Comparison of ENCODE assay signal across 35 cellular contexts in genomic region chr12:57796996-57797395, GRCh38. TPM values are rescaled to one million over a fixed set of nuclear protein-coding genes. Genes with fewer than 3 reads are reported as not detected.
"Had no signal": no experiment of that assay in that cellular context is flagged by ENCODE, and none has a peak within 500 bp of the region (broad histone marks: within the 10 kb centered on the region; RNA-seq: fewer than 3 reads in every experiment).

No MANE protein-coding gene starts in this region.

- H3K27me3 Mint-ChIP-seq: activated B cell treated with CpG ODN at 0.5 μM for 24 hours; activated CD4-positive, alpha-beta memory T cell treated with anti-CD3 and anti-CD28 coated beads for 36 hours; activated CD4-positive, alpha-beta T cell treated with anti-CD3 and anti-CD28 coated beads for 36 hours; activated CD4-positive, alpha-beta T cell treated with anti-CD3 and anti-CD28 coated beads, Interleukin-2, amount 10 ng/mL, durations not matched to agents 24 days and 14 days; activated naive CD4-positive, alpha-beta T cell treated with anti-CD3 and anti-CD28 coated beads, Interleukin-2, amount 10 ng/mL, durations not matched to agents 7 days and 5 days; activated T-helper 17 cell treated with anti-CD3 and anti-CD28 coated beads, Interleukin-2, amount 50 U/mL, for 72 hours; dendritic cell treated with granulocyte-macrophage colony-stimulating factor and Interleukin-4, amounts not matched to agents 40 ng/mL and 50 ng/mL, for 4 days; T-helper 17 cell had no signal

- DNase-seq: activated B cell treated with CpG ODN at 0.5 μM for 24 hours; activated CD4-positive, alpha-beta memory T cell treated with anti-CD3 and anti-CD28 coated beads for 36 hours; activated CD4-positive, alpha-beta T cell treated with anti-CD3 and anti-CD28 coated beads for 36 hours; activated CD4-positive, alpha-beta T cell treated with anti-CD3 and anti-CD28 coated beads, Interleukin-2, amount 10 ng/mL, durations not matched to agents 24 days and 14 days; activated CD8-positive, alpha-beta memory T cell treated with anti-CD3 and anti-CD28 coated beads for 24 hours; activated CD8-positive, alpha-beta memory T cell treated with anti-CD3 and anti-CD28 coated beads, Interleukin-2, amount 50 U/mL, for 4 hours; activated effector memory CD4-positive, alpha-beta T cell treated with Interleukin-2 at 50 U/mL for 16 hours; activated gamma-delta T cell treated with Interleukin-2 at 50 U/mL for 16 hours; activated naive CD4-positive, alpha-beta T cell treated with anti-CD3 and anti-CD28 coated beads, Interleukin-2, amount 10 ng/mL, durations not matched to agents 7 days and 5 days; activated T-cell treated with anti-CD3 and anti-CD28 coated beads, Interleukin-2, amount 50 U/mL, for 4 hours; adrenal gland; amygdala; aorta; body of pancreas; caudate nucleus; cerebellar nuclear complex; dorsolateral prefrontal cortex; effector memory CD4-positive, alpha-beta T cell; endodermal cell; foreskin keratinocyte; gastrocnemius medialis; glutamatergic neuron; heart left ventricle; T-helper 1 cell; T-helper 17 cell; T1000; WERI-Rb-1 had no signal

- ATAC-seq: activated CD4-positive, alpha-beta T cell treated with anti-CD3 and anti-CD28 coated beads for 36 hours; activated CD4-positive, CD25-positive, alpha-beta regulatory T cell treated with anti-CD3 and anti-CD28 coated beads, Interleukin-2, amount 50 U/mL, for 24 hours; activated naive CD4-positive, alpha-beta T cell treated with anti-CD3 and anti-CD28 coated beads, Interleukin-2, amount 50 U/mL, for 72 hours; activated T-cell treated with anti-CD3 and anti-CD28 coated beads, Interleukin-2, amount 50 U/mL, for 4 hours; activated T-helper 17 cell treated with anti-CD3 and anti-CD28 coated beads, Interleukin-2, amount 50 U/mL, for 72 hours; body of pancreas; esophagus mucosa; foreskin keratinocyte; gastrocnemius medialis; heart left ventricle; T-helper 17 cell had no signal

- H3K4me3 Mint-ChIP-seq: activated B cell treated with CpG ODN at 0.5 μM for 24 hours; activated CD4-positive, alpha-beta memory T cell treated with anti-CD3 and anti-CD28 coated beads for 36 hours; activated CD4-positive, alpha-beta T cell treated with anti-CD3 and anti-CD28 coated beads for 36 hours; activated CD4-positive, alpha-beta T cell treated with anti-CD3 and anti-CD28 coated beads, Interleukin-2, amount 10 ng/mL, durations not matched to agents 24 days and 14 days; activated naive CD4-positive, alpha-beta T cell treated with anti-CD3 and anti-CD28 coated beads, Interleukin-2, amount 10 ng/mL, durations not matched to agents 7 days and 5 days; activated T-cell treated with anti-CD3 and anti-CD28 coated beads, Interleukin-2, amount 50 U/mL, for 4 hours; activated T-helper 17 cell treated with anti-CD3 and anti-CD28 coated beads, Interleukin-2, amount 50 U/mL, for 72 hours; dendritic cell treated with granulocyte-macrophage colony-stimulating factor and Interleukin-4, amounts not matched to agents 40 ng/mL and 50 ng/mL, for 4 days; endodermal cell; T-helper 17 cell; T-helper 2 cell treated with Interferon-gamma antibody and Interleukin-4, amounts not matched to agents 5 μg/mL and 100 μg/mL, for 36 hours had no signal

- H3K27ac Mint-ChIP-seq: activated B cell treated with CpG ODN at 0.5 μM for 24 hours; activated CD4-positive, alpha-beta memory T cell treated with anti-CD3 and anti-CD28 coated beads for 36 hours; activated CD4-positive, alpha-beta T cell treated with anti-CD3 and anti-CD28 coated beads for 36 hours; activated CD4-positive, alpha-beta T cell treated with anti-CD3 and anti-CD28 coated beads, Interleukin-2, amount 10 ng/mL, durations not matched to agents 24 days and 14 days; activated naive CD4-positive, alpha-beta T cell treated with anti-CD3 and anti-CD28 coated beads, Interleukin-2, amount 10 ng/mL, durations not matched to agents 7 days and 5 days; activated naive CD4-positive, alpha-beta T cell treated with anti-CD3 and anti-CD28 coated beads, Interleukin-2, amount 50 U/mL, for 72 hours; endodermal cell; T-helper 17 cell; T-helper 2 cell treated with Interferon-gamma antibody and Interleukin-4, amounts not matched to agents 5 μg/mL and 100 μg/mL, for 36 hours had no signal

- H3K9me3 Mint-ChIP-seq: activated B cell treated with CpG ODN at 0.5 μM for 24 hours; activated CD4-positive, alpha-beta memory T cell treated with anti-CD3 and anti-CD28 coated beads for 36 hours; activated CD4-positive, alpha-beta T cell treated with anti-CD3 and anti-CD28 coated beads, Interleukin-2, amount 10 ng/mL, durations not matched to agents 24 days and 14 days; activated naive CD4-positive, alpha-beta T cell treated with anti-CD3 and anti-CD28 coated beads, Interleukin-2, amount 10 ng/mL, durations not matched to agents 7 days and 5 days; activated naive CD4-positive, alpha-beta T cell treated with anti-CD3 and anti-CD28 coated beads, Interleukin-2, amount 50 U/mL, for 72 hours; activated T-cell treated with anti-CD3 and anti-CD28 coated beads, Interleukin-2, amount 50 U/mL, for 4 hours; activated T-helper 17 cell treated with anti-CD3 and anti-CD28 coated beads, Interleukin-2, amount 50 U/mL, for 72 hours; dendritic cell treated with granulocyte-macrophage colony-stimulating factor and Interleukin-4, amounts not matched to agents 40 ng/mL and 50 ng/mL, for 4 days; endodermal cell; T-helper 2 cell treated with Interferon-gamma antibody and Interleukin-4, amounts not matched to agents 5 μg/mL and 100 μg/mL, for 36 hours had no signal

- H3K4me3 ChIP-seq: adrenal gland, body of pancreas, coronary artery, dorsolateral prefrontal cortex, gastrocnemius medialis, heart left ventricle had no signal

- H3K4me1 Mint-ChIP-seq: activated B cell treated with CpG ODN at 0.5 μM for 24 hours; activated naive CD4-positive, alpha-beta T cell treated with anti-CD3 and anti-CD28 coated beads, Interleukin-2, amount 10 ng/mL, durations not matched to agents 7 days and 5 days; endodermal cell had no signal

RNA-seq across cellular contexts. Expression of gene AVIL, which starts 21.5 kb away (rescaled TPM):
- total RNA-seq: epithelial cell of proximal tubule had no signal

RNA-seq across cellular contexts. Expression of gene CYP27B1, which starts 30.1 kb away (rescaled TPM):
- total RNA-seq: gastrocnemius medialis had no signal
